8 cellular contexts compared by ENCODE assay signal in the genomic region with DNA sequence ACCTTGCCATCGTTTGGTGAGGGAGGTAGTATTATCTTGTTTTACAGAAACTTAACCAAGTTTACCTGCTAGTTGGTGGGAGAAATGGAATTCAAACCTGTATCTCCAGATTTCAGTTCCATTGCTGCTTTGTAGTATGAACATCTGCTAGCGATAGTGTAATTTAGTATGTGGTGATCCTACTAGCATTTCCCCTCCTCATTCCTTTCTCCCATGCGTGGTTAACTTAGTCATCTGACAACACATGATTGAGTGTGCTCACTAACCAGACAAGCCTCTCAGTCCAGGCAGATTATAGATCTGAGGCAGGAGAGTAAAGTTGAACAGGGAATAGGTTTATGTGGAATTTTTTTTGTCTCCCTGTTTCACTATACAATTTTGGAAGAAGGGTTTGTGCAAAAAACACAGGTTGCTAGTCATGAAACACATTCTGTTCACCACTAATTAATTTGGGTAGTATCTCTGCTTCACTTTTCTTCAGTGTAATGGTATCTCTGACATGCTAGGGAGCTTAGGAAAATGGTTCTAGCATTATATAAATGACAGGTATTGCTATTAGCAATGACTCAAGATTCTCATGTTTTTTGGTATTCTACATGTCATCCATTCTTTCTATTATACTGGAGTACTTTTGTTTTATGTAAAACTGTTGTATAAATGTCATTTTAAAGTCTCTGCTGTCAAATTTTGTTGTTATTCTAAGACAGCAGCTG. TPM values are rescaled to one million over a fixed set of nuclear protein-coding genes. Genes with fewer than 3 reads are reported as not detected.
DNase-seq lines count a peak whose midpoint lies in the region; ATAC-seq and TF ChIP-seq lines count a peak whose summit lies in the region.
"Had no signal": no experiment of that assay in that cellular context is flagged by ENCODE, and none has a peak within 500 bp of the region (broad histone marks: within the 10 kb centered on the region; RNA-seq: fewer than 3 reads in every experiment).

No MANE protein-coding gene starts in this region.

- peaks cover 4% of the 10 kb centered on the region; the same call in 1 of the 3 replicates for H3K36me3 Mint-ChIP-seq in GM23338 (ENCODE audit: low read depth)

- H3K9me3 Mint-ChIP-seq in GM23338: no peaks in the 10 kb centered on the region

- H3K9me3 ChIP-seq in PC-9 (ENCODE audit: insufficient read depth, low read depth): no peaks in the 10 kb centered on the region
- H3K9me3 ChIP-seq: gastroesophageal sphincter had no signal

- POLR2A ChIA-PET in PC-9 (lab: Charles Lee; ENCODE audit: unreplicated experiment): interaction anchor here (0.6 to 0.7 kb wide), 2 partner anchors 56 to 204 kb away, joined by 4 read pairs; no protein-coding TSS in a partner anchor

- no peak overlapping the region for H3K4me2 ChIP-seq in GM23338
- H3K4me2 ChIP-seq in PC-9: peak overlapping the region; percentile 28

- H3K4me1 Mint-ChIP-seq in GM23338: peaks cover 51% of the 10 kb centered on the region

- CTCF ChIA-PET in PC-9 (lab: Charles Lee): no interaction called here

- no peaks in the 10 kb centered on the region; the same call in 1 of the 2 replicates for H3F3A ChIP-seq in GM23338 (replicated peaks; ENCODE audit: low read depth)
- H3F3A ChIP-seq in PC-9 (ENCODE audit: insufficient read depth, low read depth): no peaks in the 10 kb centered on the region

- TF ChIP-seq CTCF in GM23338 (conservative IDR thresholded peaks at IDR 0.05; ENCODE audit: low read depth in 2 of 2) (no peak), PC-9 (conservative IDR thresholded peaks at IDR 0.05) (no peak)

- no peaks in the 10 kb centered on the region for H3K27me3 Mint-ChIP-seq in GM23338 (ENCODE audit: insufficient read depth, low read depth, poor library complexity)

- H3K36me3 ChIP-seq in GM23338 (ENCODE audit: insufficient read depth): no peaks in the 10 kb centered on the region
- H3K36me3 ChIP-seq in PC-9 (ENCODE audit: low read depth): no peaks in the 10 kb centered on the region
- H3K36me3 ChIP-seq: gastroesophageal sphincter had no signal

- ATAC-seq in GM23338: no peak
- peak; percentile 54 for ATAC-seq in sciatic nerve
- no peak for ATAC-seq in GM19035 (IDR thresholded peaks at IDR 0.05; ENCODE audit: unreplicated experiment)
- ATAC-seq: gastroesophageal sphincter had no signal

- H3K4me1 ChIP-seq in GM23338 (ENCODE audit: insufficient read depth) (peaks cover 76% of the 10 kb centered on the region), PC-9 (replicated peaks; ENCODE audit: insufficient read depth) (peaks cover 23% of the 10 kb centered on the region)

- intact Hi-C loops in PC-9 (cut with micrococcal nuclease; ENCODE audit: unreplicated experiment): loop anchor here (5.0 kb wide), 1 partner anchor 45 kb away; no protein-coding TSS in a partner anchor
- intact Hi-C loops in sciatic nerve (cut with DNase I): no loop called here

- no peak overlapping the region for H3K27ac Mint-ChIP-seq in GM23338

- H3K79me2 ChIP-seq in GM23338 (replicated peaks; ENCODE audit: insufficient read depth) (peaks cover 100% of the 10 kb centered on the region), PC-9 (ENCODE audit: low read depth) (peaks cover 76% of the 10 kb centered on the region)

- H3K27ac ChIP-seq in GM23338 (ENCODE audit: low read depth) (peak overlapping the region; percentile 79), PC-9 (peak overlapping the region; percentile 30)
- H3K27ac ChIP-seq: gastroesophageal sphincter had no signal

- peaks cover 80% of the 10 kb centered on the region for H4K20me1 ChIP-seq in GM23338 (replicated peaks; ENCODE audit: insufficient read depth)
- H4K20me1 ChIP-seq in PC-9 (ENCODE audit: insufficient read depth): peaks cover 23% of the 10 kb centered on the region

- H3K27me3 ChIP-seq in GM23338 (ENCODE audit: insufficient read depth) (no peaks in the 10 kb centered on the region), PC-9 (ENCODE audit: insufficient read depth, low read depth) (no peaks in the 10 kb centered on the region)
- H3K27me3 ChIP-seq: gastroesophageal sphincter had no signal

- H3K9me2 ChIP-seq in GM23338 (ENCODE audit: insufficient read depth): no peaks in the 10 kb centered on the region
- H3K9me2 ChIP-seq in PC-9 (ENCODE audit: insufficient read depth): no peaks in the 10 kb centered on the region

- DNase-seq in GM23338 (ENCODE audit: low spot score): no peak
- peak; percentile 15 to 82 for DNase-seq in PC-9
- peak; percentile 63 for DNase-seq in fibroblast of gingiva (ENCODE audit: low read depth)
- DNase-seq in sciatic nerve (ENCODE audit: low spot score): no peak
- no peak for DNase-seq in NCI-H1092 (lab: John Stamatoyannopoulos, UW)
- DNase-seq in NCI-H446 (lab: John Stamatoyannopoulos, UW): no peak

- H2AFZ ChIP-seq in GM23338 (no peak overlapping the region), PC-9 (no peak overlapping the region)

- no peak overlapping the region for H3K4me3 Mint-ChIP-seq in GM23338

- no TSS peak for BruUV-seq in PC-9 (replicated peaks; lab: Mats Ljungman, UMichigan)

- H3K4me3 ChIP-seq in GM23338 (no peak overlapping the region), PC-9 (no peak overlapping the region)
- H3K4me3 ChIP-seq: gastroesophageal sphincter had no signal

TF ChIP-seq in GM23338, 12 proteins besides CTCF, POLR2A, EP300 and RAD21:
- TF ChIP-seq, protein P1, sequence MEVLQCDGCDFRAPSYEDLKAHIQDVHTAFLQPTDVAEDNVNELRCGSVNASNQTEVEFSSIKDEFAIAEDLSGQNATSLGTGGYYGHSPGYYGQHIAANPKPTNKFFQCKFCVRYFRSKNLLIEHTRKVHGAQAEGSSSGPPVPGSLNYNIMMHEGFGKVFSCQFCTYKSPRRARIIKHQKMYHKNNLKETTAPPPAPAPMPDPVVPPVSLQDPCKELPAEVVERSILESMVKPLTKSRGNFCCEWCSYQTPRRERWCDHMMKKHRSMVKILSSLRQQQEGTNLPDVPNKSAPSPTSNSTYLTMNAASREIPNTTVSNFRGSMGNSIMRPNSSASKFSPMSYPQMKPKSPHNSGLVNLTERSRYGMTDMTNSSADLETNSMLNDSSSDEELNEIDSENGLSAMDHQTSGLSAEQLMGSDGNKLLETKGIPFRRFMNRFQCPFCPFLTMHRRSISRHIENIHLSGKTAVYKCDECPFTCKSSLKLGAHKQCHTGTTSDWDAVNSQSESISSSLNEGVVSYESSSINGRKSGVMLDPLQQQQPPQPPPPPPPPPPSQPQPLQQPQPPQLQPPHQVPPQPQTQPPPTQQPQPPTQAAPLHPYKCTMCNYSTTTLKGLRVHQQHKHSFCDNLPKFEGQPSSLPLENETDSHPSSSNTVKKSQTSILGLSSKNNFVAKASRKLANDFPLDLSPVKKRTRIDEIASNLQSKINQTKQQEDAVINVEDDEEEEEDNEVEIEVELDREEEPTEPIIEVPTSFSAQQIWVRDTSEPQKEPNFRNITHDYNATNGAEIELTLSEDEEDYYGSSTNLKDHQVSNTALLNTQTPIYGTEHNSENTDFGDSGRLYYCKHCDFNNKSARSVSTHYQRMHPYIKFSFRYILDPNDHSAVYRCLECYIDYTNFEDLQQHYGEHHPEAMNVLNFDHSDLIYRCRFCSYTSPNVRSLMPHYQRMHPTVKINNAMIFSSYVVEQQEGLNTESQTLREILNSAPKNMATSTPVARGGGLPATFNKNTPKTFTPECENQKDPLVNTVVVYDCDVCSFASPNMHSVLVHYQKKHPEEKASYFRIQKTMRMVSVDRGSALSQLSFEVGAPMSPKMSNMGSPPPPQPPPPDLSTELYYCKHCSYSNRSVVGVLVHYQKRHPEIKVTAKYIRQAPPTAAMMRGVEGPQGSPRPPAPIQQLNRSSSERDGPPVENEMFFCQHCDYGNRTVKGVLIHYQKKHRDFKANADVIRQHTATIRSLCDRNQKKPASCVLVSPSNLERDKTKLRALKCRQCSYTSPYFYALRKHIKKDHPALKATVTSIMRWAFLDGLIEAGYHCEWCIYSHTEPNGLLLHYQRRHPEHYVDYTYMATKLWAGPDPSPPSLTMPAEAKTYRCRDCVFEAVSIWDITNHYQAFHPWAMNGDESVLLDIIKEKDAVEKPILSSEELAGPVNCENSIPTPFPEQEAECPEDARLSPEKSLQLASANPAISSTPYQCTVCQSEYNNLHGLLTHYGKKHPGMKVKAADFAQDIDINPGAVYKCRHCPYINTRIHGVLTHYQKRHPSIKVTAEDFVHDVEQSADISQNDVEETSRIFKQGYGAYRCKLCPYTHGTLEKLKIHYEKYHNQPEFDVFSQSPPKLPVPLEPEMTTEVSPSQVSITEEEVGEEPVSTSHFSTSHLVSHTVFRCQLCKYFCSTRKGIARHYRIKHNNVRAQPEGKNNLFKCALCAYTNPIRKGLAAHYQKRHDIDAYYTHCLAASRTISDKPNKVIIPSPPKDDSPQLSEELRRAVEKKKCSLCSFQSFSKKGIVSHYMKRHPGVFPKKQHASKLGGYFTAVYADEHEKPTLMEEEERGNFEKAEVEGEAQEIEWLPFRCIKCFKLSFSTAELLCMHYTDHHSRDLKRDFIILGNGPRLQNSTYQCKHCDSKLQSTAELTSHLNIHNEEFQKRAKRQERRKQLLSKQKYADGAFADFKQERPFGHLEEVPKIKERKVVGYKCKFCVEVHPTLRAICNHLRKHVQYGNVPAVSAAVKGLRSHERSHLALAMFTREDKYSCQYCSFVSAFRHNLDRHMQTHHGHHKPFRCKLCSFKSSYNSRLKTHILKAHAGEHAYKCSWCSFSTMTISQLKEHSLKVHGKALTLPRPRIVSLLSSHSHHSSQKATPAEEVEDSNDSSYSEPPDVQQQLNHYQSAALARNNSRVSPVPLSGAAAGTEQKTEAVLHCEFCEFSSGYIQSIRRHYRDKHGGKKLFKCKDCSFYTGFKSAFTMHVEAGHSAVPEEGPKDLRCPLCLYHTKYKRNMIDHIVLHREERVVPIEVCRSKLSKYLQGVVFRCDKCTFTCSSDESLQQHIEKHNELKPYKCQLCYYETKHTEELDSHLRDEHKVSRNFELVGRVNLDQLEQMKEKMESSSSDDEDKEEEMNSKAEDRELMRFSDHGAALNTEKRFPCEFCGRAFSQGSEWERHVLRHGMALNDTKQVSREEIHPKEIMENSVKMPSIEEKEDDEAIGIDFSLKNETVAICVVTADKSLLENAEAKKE (CRISPR knock-in tag; IDR thresholded peaks at IDR 0.05): no peak

RNA-seq across cellular contexts. Expression of gene RBPJ, which starts 21.7 kb away (rescaled TPM):
- total RNA-seq in GM23338 (2014; rRNA removed; shearing (Covaris generic)): 205 and 212 TPM in 2 replicates
- 457 and 461 TPM in 2 replicates for polyA plus RNA-seq in GM23338 (2016; fragmentation: Nextera tagmentation; extraction: Ambion mirVana)
- 40.0 and 53.8 TPM in 2 replicates for total RNA-seq in PC-9 (2021)
- 117 TPM for total RNA-seq in sciatic nerve

Comparison
In these comparisons a context has a peak if more than half of its experiments do, and no peak if none do; other contexts are left out.
1. DNase-seq: peak in PC-9 (2 of 2) and fibroblast of gingiva (single experiment); none in GM23338 (single experiment), sciatic nerve (single experiment), NCI-H1092 (single experiment) and NCI-H446 (0 of 2).